9 cellular contexts compared by ENCODE assay signal in genomic region chr6:15266423-15266996, GRCh38. TPM values are rescaled to one million over a fixed set of nuclear protein-coding genes. Genes with fewer than 3 reads are reported as not detected.
DNase-seq lines count a peak whose midpoint lies in the region; ATAC-seq and TF ChIP-seq lines count a peak whose summit lies in the region.
"Had no signal": no experiment of that assay in that cellular context is flagged by ENCODE, and none has a peak within 500 bp of the region (broad histone marks: within the 10 kb centered on the region; RNA-seq: fewer than 3 reads in every experiment).

No MANE protein-coding gene starts in this region.

- peak overlapping the region; percentile 42 for H3K4me3 Mint-ChIP-seq in endodermal cell
- no peak overlapping the region for H3K4me3 Mint-ChIP-seq in HFFc6

- H4K20me1 ChIP-seq in MM.1S (ENCODE audit: insufficient read depth, low read length) (no peaks in the 10 kb centered on the region; the same call in 1 of the 2 replicates), osteoblast (ENCODE audit: insufficient read depth, low read length) (peaks cover 50% of the 10 kb centered on the region)

- peaks cover 49% of the 10 kb centered on the region for H3K4me1 ChIP-seq in MM.1S (ENCODE audit: low read length)
- peaks cover 43% of the 10 kb centered on the region for H3K4me1 ChIP-seq in endodermal cell (ENCODE audit: control insufficient read depth, insufficient read depth, low read length)
- peaks cover 41% of the 10 kb centered on the region for H3K4me1 ChIP-seq in osteoblast (ENCODE audit: insufficient read depth, low read length)
- H3K4me1 ChIP-seq in vagina, result peaks cover 61% of the 10 kb centered on the region

- intact Hi-C loops in vagina (cut with DNase I), result no loop called here

- H3K27ac ChIP-seq in MM.1S (ENCODE audit: low read length) (peak overlapping the region; percentile 11; the same call in 1 of the 2 replicates), endodermal cell (ENCODE audit: low read depth, low read length) (peak overlapping the region; percentile 94), osteoblast (ENCODE audit: low read depth, low read length) (peak overlapping the region; percentile 55), vagina (no peak overlapping the region)

- H3K36me3 ChIP-seq in MM.1S (replicated peaks; ENCODE audit: insufficient read depth, low read length), result no peaks in the 10 kb centered on the region; the same call in 1 of the 2 replicates
- no peaks in the 10 kb centered on the region for H3K36me3 ChIP-seq in endodermal cell (ENCODE audit: control insufficient read depth, insufficient read depth, low read length)
- no peaks in the 10 kb centered on the region for H3K36me3 ChIP-seq in osteoblast (ENCODE audit: insufficient read depth, low read length)
- H3K36me3 ChIP-seq in vagina, result no peaks in the 10 kb centered on the region
- H3K36me3 ChIP-seq: breast epithelium had no signal

- 46 to 58% methylated on average over 2 to 11 of the region's 11 CpGs for WGBS in endodermal cell (ENCODE audit: insufficient coverage in 1 of 2, insufficient read length in 1 of 2), 2 experiments

- H3K9ac ChIP-seq in MM.1S (ENCODE audit: low read length) (no peak overlapping the region), endodermal cell (ENCODE audit: extremely low read depth, low read length, poor library complexity, severe bottlenecking) (no peak overlapping the region)

- H3K27me3 Mint-ChIP-seq in endodermal cell (ENCODE audit: insufficient read depth) (no peaks in the 10 kb centered on the region), HFFc6 (ENCODE audit: insufficient read depth) (no peaks in the 10 kb centered on the region)

- DNase-seq in MM.1S, result peak; percentile 41
- DNase-seq in endodermal cell, result no peak
- DNase-seq in osteoblast (ENCODE audit: insufficient read length, low spot score, missing footprints), result no peak
- DNase-seq in NCI-H82 (lab: John Stamatoyannopoulos, UW), result no peak
- DNase-seq in NCI-H2227 treated with DMSO at 0.1 percent for 48 hours (lab: John Stamatoyannopoulos, UW), result no peak
- no peak for DNase-seq in HFFc6
- no peak for DNase-seq in vagina (ENCODE audit: extremely low spot score in 2 of 2)

- H3K9me2 ChIP-seq in MM.1S (replicated peaks; ENCODE audit: insufficient read depth, low read length), result no peaks in the 10 kb centered on the region

- H3K27ac Mint-ChIP-seq in endodermal cell (peak overlapping the region; percentile 50), HFFc6 (no peak overlapping the region)

- TF ChIP-seq POLR2A in vagina (IDR thresholded peaks at IDR 0.05), result no peak

- H3K4me3 ChIP-seq in MM.1S (ENCODE audit: low read length) (0 out of 2 replicates have a peak overlapping the region, but pooled peaks have one; percentile 2), endodermal cell (ENCODE audit: low read length) (peak overlapping the region; percentile 64), osteoblast (ENCODE audit: insufficient read depth, low read length) (no peak overlapping the region), vagina (no peak overlapping the region)
- H3K4me3 ChIP-seq: breast epithelium had no signal

- H3K4me1 Mint-ChIP-seq in endodermal cell, result peaks cover 70% of the 10 kb centered on the region
- H3K4me1 Mint-ChIP-seq in HFFc6 (ENCODE audit: low read depth), result peaks cover 68% of the 10 kb centered on the region

- peaks cover 5% of the 10 kb centered on the region; the same call in 1 of the 2 replicates for H3F3A ChIP-seq in MM.1S (ENCODE audit: insufficient read depth, low read length)

- peaks cover 99% of the 10 kb centered on the region for H3K79me2 ChIP-seq in MM.1S (ENCODE audit: low read length)
- peaks cover 92% of the 10 kb centered on the region for H3K79me2 ChIP-seq in osteoblast (ENCODE audit: insufficient read depth, low read length)

- peak; percentile 31 for ATAC-seq in GM19468 (IDR thresholded peaks at IDR 0.05; ENCODE audit: extremely low read depth, unreplicated experiment)

- no peaks in the 10 kb centered on the region for H3K9me3 Mint-ChIP-seq in endodermal cell
- no peaks in the 10 kb centered on the region for H3K9me3 Mint-ChIP-seq in HFFc6

- peak overlapping the region; percentile 51 for H3K4me2 ChIP-seq in MM.1S (ENCODE audit: low read depth, low read length)
- peak overlapping the region; percentile 77 for H3K4me2 ChIP-seq in osteoblast (ENCODE audit: insufficient read depth, low read length)

- H3K36me3 Mint-ChIP-seq in endodermal cell (ENCODE audit: low read depth) (peaks cover 11% of the 10 kb centered on the region), HFFc6 (ENCODE audit: low read depth) (peaks cover 9% of the 10 kb centered on the region)

- TF ChIP-seq CTCF in MM.1S (IDR thresholded peaks at IDR 0.05; ENCODE audit: low read length) (no peak), endodermal cell (conservative IDR thresholded peaks at IDR 0.05) (no peak), osteoblast (IDR thresholded peaks at IDR 0.05; ENCODE audit: extremely low read depth, low read depth, low read length) (no peak), HFFc6 (IDR thresholded peaks at IDR 0.05) (no peak), vagina (IDR thresholded peaks at IDR 0.05) (no peak)

- no peak overlapping the region for H2AFZ ChIP-seq in MM.1S (ENCODE audit: low read length)
- no peak overlapping the region for H2AFZ ChIP-seq in osteoblast (ENCODE audit: low read length)

- H3K27me3 ChIP-seq in MM.1S (replicated peaks; ENCODE audit: insufficient read depth, low read length) (no peaks in the 10 kb centered on the region), endodermal cell (ENCODE audit: control insufficient read depth, insufficient read depth, low read length, poor library complexity, severe bottlenecking) (no peaks in the 10 kb centered on the region), osteoblast (ENCODE audit: insufficient read depth, low read length) (no peaks in the 10 kb centered on the region), vagina (no peaks in the 10 kb centered on the region)
- H3K27me3 ChIP-seq: breast epithelium had no signal

- H3K9me3 ChIP-seq in MM.1S (replicated peaks; ENCODE audit: insufficient read depth, low read length) (no peaks in the 10 kb centered on the region), endodermal cell (ENCODE audit: control insufficient read depth, low read length) (no peaks in the 10 kb centered on the region), osteoblast (ENCODE audit: low read depth, low read length) (no peaks in the 10 kb centered on the region), vagina (no peaks in the 10 kb centered on the region)
- H3K9me3 ChIP-seq: breast epithelium had no signal

RNA-seq across cellular contexts. Expression of gene JARID2, which starts 20.6 kb away (rescaled TPM):
- total RNA-seq in endodermal cell (10 to 100 TPM; 42.5 to 77.0 TPM), osteoblast (8.5 and 10.5 TPM in 2 replicates), vagina (17.9 TPM)
- 45.4 TPM for polyA plus RNA-seq in endodermal cell (2013, experiment 1 of 2)
- 43.3 TPM for polyA plus RNA-seq in endodermal cell (2013, experiment 2 of 2)
- total RNA-seq in HFFc6 (2021; fragmentation: NEBNext Ultra II Directional; extraction: Animal tissue kit (Norgen Biotek cat#: 25700)), result 10 to 100 TPM in 1 of 6 experiments, 1 to 10 TPM in 5; 8.3 to 10.1 (median 9.5) TPM

Comparison
In these comparisons a context has a peak if more than half of its experiments do, and no peak if none do; other contexts are left out.
1. H3K4me3 ChIP-seq: peak in MM.1S (single experiment) and endodermal cell (single experiment); none in osteoblast (single experiment) and vagina (0 of 2).